In the genomic region with DNA sequence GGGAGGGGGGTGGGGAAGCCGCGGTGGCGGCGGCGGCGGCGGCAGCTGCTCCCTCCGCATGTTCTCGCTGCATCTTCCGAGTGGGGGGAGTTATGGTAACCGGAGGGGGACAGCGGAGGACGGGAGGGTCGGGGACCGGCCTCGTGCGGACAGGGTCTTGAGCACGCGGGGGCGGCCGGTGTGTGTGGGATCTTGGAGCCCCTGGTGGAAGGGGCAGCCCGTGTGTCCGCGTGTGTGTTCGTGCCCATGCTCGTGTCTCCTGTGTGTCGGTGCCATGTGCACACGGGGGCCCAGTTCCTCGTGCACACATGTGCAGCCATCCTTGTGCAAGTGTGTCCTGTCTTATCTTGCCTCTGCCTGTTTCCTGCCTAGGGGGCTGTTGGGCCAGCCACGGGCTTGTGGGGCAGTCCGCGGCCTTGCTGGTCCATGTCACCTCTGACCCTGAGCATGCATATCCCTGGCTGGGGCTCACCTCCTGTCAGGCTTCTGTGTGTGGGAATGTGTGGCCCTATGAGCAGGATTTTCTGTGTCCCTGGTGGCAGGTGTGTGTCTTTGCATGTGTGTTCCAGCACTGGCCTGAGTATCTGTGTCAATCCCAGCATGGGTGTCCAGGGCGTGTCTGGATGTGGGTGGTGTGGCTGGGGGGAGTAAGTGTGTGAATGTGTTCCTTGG, we compare ENCODE assay signal across 8 cellular contexts. TPM values are rescaled to one million over a fixed set of nuclear protein-coding genes. Genes with fewer than 3 reads are reported as not detected.
DNase-seq lines count a peak whose midpoint lies in the region; ATAC-seq and TF ChIP-seq lines count a peak whose summit lies in the region.

No MANE protein-coding gene starts in this region.

- H3K36me3 Mint-ChIP-seq in T-helper 17 cell (ENCODE audit: low read depth), result peaks cover 8% of the 10 kb centered on the region

- ATAC-seq in T-helper 17 cell (no peak), HG03039 (IDR thresholded peaks at IDR 0.05; ENCODE audit: unreplicated experiment) (no peak)

- H3K4me1 ChIP-seq in mucosa of rectum (ENCODE audit: control insufficient read depth in 2 of 2, insufficient read depth in 2 of 2, low read length in 2 of 2) (peaks cover 30 to 33% of the 10 kb centered on the region in 2 donors), uterus (peaks cover 14 to 32% of the 10 kb centered on the region in 2 donors)

- H3K4me3 ChIP-seq in mucosa of rectum (ENCODE audit: low read length in 2 of 2), result peak overlapping the region; percentile 40 to 66
- H3K4me3 ChIP-seq in uterus, result peak overlapping the region; percentile 49 to 67

- H3K4me1 Mint-ChIP-seq in T-helper 17 cell, result peaks cover 78% of the 10 kb centered on the region

- H3K27me3 ChIP-seq in mucosa of rectum (ENCODE audit: control insufficient read depth in 2 of 2, insufficient read depth in 2 of 2, low read length in 2 of 2), result no peaks in the 10 kb centered on the region
- no peaks in the 10 kb centered on the region for H3K27me3 ChIP-seq in uterus

- POLR2A ChIA-PET in HEK293T (lab: Yijun Ruan, JAX), result interaction anchor here (0.7 to 0.8 kb wide), 2 partner anchors 26 to 152 kb away, joined by 3 to 5 read pairs; a partner anchor contains a TSS

- intact Hi-C loops in uterus (cut with DNase I; ENCODE audit: low total_unique reads), result loop anchor here (10.0 kb wide), 1 partner anchor 134 kb away; a partner anchor contains a TSS

- peak in 2 of 4 experiments; percentile 21 to 24 for TF ChIP-seq CTCF in uterus (IDR thresholded peaks at IDR 0.05)

- H3K36me3 ChIP-seq in mucosa of rectum (ENCODE audit: control insufficient read depth in 2 of 2, insufficient read depth in 2 of 2, low read length in 2 of 2) (no peaks in the 10 kb centered on the region), uterus (no peaks in the 10 kb centered on the region)

- no peak for TF ChIP-seq POLR2A in uterus (IDR thresholded peaks at IDR 0.05)

- CTCF ChIA-PET in HEK293T (lab: Yijun Ruan, JAX), result interaction anchor here (0.7 to 1.1 kb wide), 2 partner anchors 10 to 151 kb away, joined by 3 read pairs; a partner anchor contains a TSS

- peak overlapping the region; percentile 100 for H3K27ac Mint-ChIP-seq in T-helper 17 cell

- DNase-seq in COLO829 (ENCODE audit: low spot score), result peak; percentile 67
- DNase-seq in HEK293T (ENCODE audit: extremely low spot score), result peak; percentile 57
- DNase-seq in T-helper 17 cell, result no peak
- DNase-seq in ecto neural progenitor cell (ENCODE audit: low spot score), result peak; percentile 69
- no peak for DNase-seq in uterus
- DNase-seq in cerebellum (ENCODE audit: low spot score), result no peak

- peak overlapping the region; percentile 17 to 58 for H3K9ac ChIP-seq in mucosa of rectum (ENCODE audit: low read depth in 1 of 2, low read length in 2 of 2)

- H3K9me3 ChIP-seq in T-helper 17 cell (ENCODE audit: control insufficient read depth, low read length, poor library complexity, severe bottlenecking), result no peaks in the 10 kb centered on the region
- H3K9me3 ChIP-seq in mucosa of rectum (ENCODE audit: control insufficient read depth in 2 of 2, low read length in 2 of 2), result no peaks in the 10 kb centered on the region
- no peaks in the 10 kb centered on the region for H3K9me3 ChIP-seq in uterus

- H3K4me3 Mint-ChIP-seq in T-helper 17 cell, result peak overlapping the region; percentile 93

- no peaks in the 10 kb centered on the region for H3K27me3 Mint-ChIP-seq in T-helper 17 cell

- H3K27ac ChIP-seq in mucosa of rectum (ENCODE audit: low read depth in 2 of 2, low read length in 2 of 2) (peak overlapping the region; percentile 39 to 56), uterus (peak overlapping the region; percentile 95 to 99)

TF ChIP-seq in HEK293T, 16 proteins besides CTCF, POLR2A, EP300 and RAD21:
- TF ChIP-seq L3MBTL2 (conservative IDR thresholded peaks at IDR 0.05), result peak; percentile 90
- TF ChIP-seq, protein P1, sequence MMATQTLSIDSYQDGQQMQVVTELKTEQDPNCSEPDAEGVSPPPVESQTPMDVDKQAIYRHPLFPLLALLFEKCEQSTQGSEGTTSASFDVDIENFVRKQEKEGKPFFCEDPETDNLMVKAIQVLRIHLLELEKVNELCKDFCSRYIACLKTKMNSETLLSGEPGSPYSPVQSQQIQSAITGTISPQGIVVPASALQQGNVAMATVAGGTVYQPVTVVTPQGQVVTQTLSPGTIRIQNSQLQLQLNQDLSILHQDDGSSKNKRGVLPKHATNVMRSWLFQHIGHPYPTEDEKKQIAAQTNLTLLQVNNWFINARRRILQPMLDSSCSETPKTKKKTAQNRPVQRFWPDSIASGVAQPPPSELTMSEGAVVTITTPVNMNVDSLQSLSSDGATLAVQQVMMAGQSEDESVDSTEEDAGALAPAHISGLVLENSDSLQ (IDR thresholded peaks at IDR 0.05), result peak; percentile 67
- TF ChIP-seq CTBP1 (IDR thresholded peaks at IDR 0.05; ENCODE audit: borderline replicate concordance), result no peak
- TF ChIP-seq LEF1 (IDR thresholded peaks at IDR 0.05; ENCODE audit: borderline replicate concordance), result no peak
- TF ChIP-seq ARNT (IDR thresholded peaks at IDR 0.05), result no peak

RNA-seq across cellular contexts. Expression of a gene that starts 8.5 kb away (rescaled TPM):
- total RNA-seq in T-helper 17 cell (10 to 100 TPM; 82.3 to 83.9 TPM), uterus (10 to 100 TPM; 11.5 to 67.6 (median 14.4) TPM), cerebellum (21.4 TPM)

RNA-seq across cellular contexts. Expression of a gene that starts 10.4 kb away (rescaled TPM):
- total RNA-seq in T-helper 17 cell (100 to 1,000 TPM; 195 to 196 TPM), uterus (100 to 1,000 TPM in 1 of 4 donors, 10 to 100 TPM in 3; 10.8 to 135 (median 72.7) TPM), cerebellum (66.1 TPM)

RNA-seq across cellular contexts. Expression of a gene that starts 17.5 kb away (rescaled TPM):
- total RNA-seq in T-helper 17 cell (100 to 1,000 TPM; 448 to 472 TPM), uterus (100 to 1,000 TPM in 1 of 4 donors, 10 to 100 TPM in 3; 10.5 to 147 (median 35.3) TPM), cerebellum (18.6 TPM)

RNA-seq across cellular contexts. Expression of a gene that starts 26.0 kb away (rescaled TPM):
- total RNA-seq in T-helper 17 cell, result 1 to 10 TPM; 3.9 to 4.4 TPM
- 10 to 100 TPM in 1 of 4 donors, 1 to 10 TPM in 1, under 1 TPM in 2; under 0.01 to 12.0 (median 4.7) TPM for total RNA-seq in uterus
- total RNA-seq in cerebellum, result 7.7 TPM

RNA-seq across cellular contexts. Expression of a gene that starts 36.7 kb away (rescaled TPM):
- total RNA-seq in T-helper 17 cell, result 1 to 10 TPM; 1.3 to 3.7 TPM
- 10 to 100 TPM in 1 of 4 donors, 1 to 10 TPM in 1, not detected in 2; 1.8 to 20.0 TPM for total RNA-seq in uterus
- total RNA-seq in cerebellum, result 12.3 TPM

Comparison
In these comparisons a context has a peak if more than half of its experiments do, and no peak if none do; other contexts are left out.
1. DNase-seq: peak in COLO829 (single experiment), HEK293T (single experiment) and ecto neural progenitor cell (single experiment); none in T-helper 17 cell (0 of 3), uterus (0 of 2) and cerebellum (single experiment).